In genomic region chr14:34711808-34712712, GRCh38 we compare ENCODE assay signal across 11 cellular contexts. TPM values are rescaled to one million over a fixed set of nuclear protein-coding genes. Genes with fewer than 3 reads are reported as not detected.
A peak's percentile ranks its signal among the peaks of the same experiment; 100 is the strongest.
DNase-seq lines count a peak whose midpoint lies in the region; ATAC-seq and TF ChIP-seq lines count a peak whose summit lies in the region.
"Had no signal": no experiment of that assay in that cellular context is flagged by ENCODE, and none has a peak within 500 bp of the region (broad histone marks: within the 10 kb centered on the region; RNA-seq: fewer than 3 reads in every experiment).

No MANE protein-coding gene starts in this region.

- H3K9ac ChIP-seq in Loucy (ENCODE audit: low read depth, low read length, poor library complexity, severe bottlenecking): peak overlapping the region; percentile 9

- ATAC-seq in HG03025 (IDR thresholded peaks at IDR 0.05; ENCODE audit: low FRiP score, unreplicated experiment) (no peak), HG03432 (IDR thresholded peaks at IDR 0.05; ENCODE audit: unreplicated experiment) (no peak)
- ATAC-seq: mucosa of descending colon had no signal

- H3K4me3 ChIP-seq in BE2C (ENCODE audit: low read depth, low read length) (peak overlapping the region; percentile 97), Loucy (ENCODE audit: low read length, poor library complexity, severe bottlenecking) (peak overlapping the region; percentile 94), esophagus squamous epithelium (peak overlapping the region in 2 of 4 donors; percentile 12 to 13)
- H3K4me3 ChIP-seq: mucosa of descending colon had no signal

- TF ChIP-seq CTCF in BE2C (IDR thresholded peaks at IDR 0.05; ENCODE audit: low read depth, low read length) (no peak), Loucy (conservative IDR thresholded peaks at IDR 0.05; ENCODE audit: low read length) (no peak), esophagus squamous epithelium (IDR thresholded peaks at IDR 0.05) (no peak)

- H3F3A ChIP-seq in Loucy (ENCODE audit: low read depth): peaks cover 13% of the 10 kb centered on the region

- intact Hi-C loops in esophagus squamous epithelium (cut with DNase I): no loop called here

- H2AFZ ChIP-seq in Loucy (ENCODE audit: low read length): no peak overlapping the region

- H3K36me3 ChIP-seq in BE2C (peaks cover 5% of the 10 kb centered on the region), Loucy (ENCODE audit: insufficient read depth, low read length) (no peaks in the 10 kb centered on the region), esophagus squamous epithelium (peaks cover 0 to 11% (median 0%) of the 10 kb centered on the region in 3 donors)

- H3K4me1 ChIP-seq in BE2C (peaks cover 18% of the 10 kb centered on the region), Loucy (ENCODE audit: insufficient read depth, low read length, poor library complexity, severe bottlenecking) (peaks cover 29% of the 10 kb centered on the region), esophagus squamous epithelium (peaks cover 0 to 69% (median 6%) of the 10 kb centered on the region in 3 donors)

- H3K9me3 ChIP-seq in BE2C (no peaks in the 10 kb centered on the region), Loucy (ENCODE audit: insufficient read depth, low read depth, low read length) (no peaks in the 10 kb centered on the region), esophagus squamous epithelium (no peaks in the 10 kb centered on the region)
- H3K9me3 ChIP-seq: mucosa of descending colon, upper lobe of left lung had no signal

- peaks cover 29% of the 10 kb centered on the region for H3K79me2 ChIP-seq in Loucy (ENCODE audit: insufficient read depth, low read length)

- peak overlapping the region; percentile 94 for H3K4me2 ChIP-seq in Loucy (ENCODE audit: low read depth, low read length, poor library complexity, severe bottlenecking)

- H3K27ac ChIP-seq in esophagus squamous epithelium: peak overlapping the region in 3 of 4 donors; percentile 71 to 97 (median 94)

- TF ChIP-seq POLR2A in esophagus squamous epithelium (IDR thresholded peaks at IDR 0.05): no peak

- DNase-seq in BE2C (no peak), esophagus squamous epithelium (lab: John Stamatoyannopoulos, UW) (no peak), pons (ENCODE audit: low spot score) (peak; percentile 52), LoVo (ENCODE audit: low spot score) (no peak), amniotic stem cell (lab: John Stamatoyannopoulos, UW) (no peak)
- DNase-seq: stimulated activated CD4-positive, alpha-beta T cell treated with anti-CD3 and anti-CD28 coated beads, Interleukin-2, amount 100 ng/mL, for 48 hours; upper lobe of left lung had no signal

- no peaks in the 10 kb centered on the region for H4K20me1 ChIP-seq in Loucy (ENCODE audit: insufficient read depth, low read length, poor library complexity, severe bottlenecking)

- WGBS in esophagus squamous epithelium, 2 donors: 76 to 79% methylated on average over 4 of the region's 4 CpGs

- no peaks in the 10 kb centered on the region for H3K9me2 ChIP-seq in Loucy (replicated peaks; ENCODE audit: low read depth, low read length)

- H3K27me3 ChIP-seq in BE2C: no peaks in the 10 kb centered on the region
- no peaks in the 10 kb centered on the region for H3K27me3 ChIP-seq in Loucy (ENCODE audit: insufficient read depth, low read length, poor library complexity, severe bottlenecking)
- H3K27me3 ChIP-seq in esophagus squamous epithelium: no peaks in the 10 kb centered on the region
- H3K27me3 ChIP-seq: upper lobe of left lung had no signal

RNA-seq across cellular contexts. Expression of gene CFL2, which starts 2.3 kb away (rescaled TPM):
- polyA plus RNA-seq in BE2C (2012; ENCODE audit: insufficient read depth, insufficient read length, low read depth): 43.4 TPM
- total RNA-seq in esophagus squamous epithelium: 10 to 100 TPM in 2 of 4 donors, 1 to 10 TPM in 2; 4.5 to 58.7 (median 10.0) TPM
